ENCODE assay signal across 20 cellular contexts in the genomic region with DNA sequence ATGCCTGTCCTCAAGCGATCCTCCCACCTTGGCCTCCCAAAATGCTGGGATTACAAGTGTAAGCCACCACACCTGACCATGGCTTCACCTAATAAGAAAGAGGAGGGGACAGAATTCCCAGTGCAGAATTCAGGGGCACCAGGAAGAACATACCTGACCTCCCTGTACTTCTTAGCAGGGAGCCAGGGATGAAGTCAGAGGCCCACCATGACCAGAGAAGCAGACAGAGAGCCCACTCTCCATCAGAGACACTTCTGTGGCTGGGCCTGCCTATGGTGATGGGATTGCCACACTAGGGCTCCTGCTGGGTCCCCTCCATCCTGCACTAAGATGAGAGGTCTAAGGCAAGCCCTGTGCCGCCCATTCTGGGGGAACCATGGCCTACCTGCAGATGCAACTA.
"Had no signal": no experiment of that assay in that cellular context is flagged by ENCODE, and none has a peak within 500 bp of the region (broad histone marks: within the 10 kb centered on the region; RNA-seq: fewer than 3 reads in every experiment).

No MANE protein-coding gene starts in this region.

- H3K4me2 ChIP-seq: hepatocyte had no signal

- H3K36me3 Mint-ChIP-seq: immature natural killer cell, mesothelial cell of epicardium had no signal

- ATAC-seq: gastroesophageal sphincter, heart left ventricle, left cardiac atrium, left lung, left ventricle myocardium superior, lower lobe of right lung, mucosa of descending colon had no signal

- H3K4me1 ChIP-seq: foreskin keratinocyte had no signal

- H3K79me2 ChIP-seq: hepatocyte had no signal

- H3K27ac Mint-ChIP-seq: immature natural killer cell, mesothelial cell of epicardium had no signal

- H3K27me3 ChIP-seq: dorsolateral prefrontal cortex, esophagus muscularis mucosa, gastroesophageal sphincter, heart left ventricle, hepatocyte, left lung had no signal

- H3K4me3 Mint-ChIP-seq: mesothelial cell of epicardium had no signal

- H3K9me3 ChIP-seq: esophagus muscularis mucosa, gastroesophageal sphincter, heart left ventricle, left lung, lower lobe of right lung, mucosa of descending colon had no signal

- H3K27ac ChIP-seq: foreskin keratinocyte, hepatocyte, lower lobe of right lung had no signal

- DNase-seq: dermis blood vessel endothelial cell; dorsolateral prefrontal cortex; effector CD4-positive, alpha-beta T cell; effector memory CD4-positive, alpha-beta T cell; heart left ventricle; immature natural killer cell; islet precursor cell; kidney; left cardiac atrium; left lung; left ventricle myocardium superior; lower lobe of right lung; mesenchymal stem cell; mucosa of descending colon had no signal

- H3K36me3 ChIP-seq: esophagus muscularis mucosa, gastroesophageal sphincter, heart left ventricle, left lung, lower lobe of right lung had no signal

- H3K4me3 ChIP-seq: coronary artery, dorsolateral prefrontal cortex, esophagus muscularis mucosa, gastroesophageal sphincter, heart left ventricle, hepatocyte, left lung, lower lobe of right lung, mucosa of descending colon had no signal

- H2AFZ ChIP-seq: hepatocyte had no signal
